10 cellular contexts compared by ENCODE assay signal in the genomic region with DNA sequence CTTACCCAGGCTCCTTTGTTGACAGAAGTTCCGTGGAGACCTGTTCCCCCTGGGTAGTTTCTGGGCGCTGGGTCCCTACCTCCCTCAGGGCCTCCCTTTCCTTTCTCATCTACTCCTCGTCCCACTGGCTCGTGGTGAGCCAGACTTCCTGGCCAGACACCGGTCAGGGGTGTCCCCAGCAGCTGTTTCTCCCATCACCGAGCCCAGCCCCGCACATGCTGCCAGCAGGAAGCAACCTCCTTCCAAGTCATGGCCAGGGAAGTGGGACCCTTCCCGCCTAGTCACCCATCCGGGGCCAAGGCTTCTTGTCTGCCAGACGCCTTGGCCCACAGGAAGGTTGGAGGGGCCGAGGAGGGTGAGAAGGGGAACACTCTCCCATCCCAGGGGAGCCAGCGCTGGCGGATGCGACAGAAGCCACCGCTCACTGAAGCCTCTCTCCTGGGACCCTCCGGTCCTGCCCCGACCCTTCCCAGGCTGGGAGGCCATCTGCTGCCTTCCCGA. TPM values are rescaled to one million over a fixed set of nuclear protein-coding genes. Genes with fewer than 3 reads are reported as not detected.
A peak's percentile ranks its signal among the peaks of the same experiment; 100 is the strongest.
DNase-seq lines count a peak whose midpoint lies in the region; ATAC-seq and TF ChIP-seq lines count a peak whose summit lies in the region.
"Had no signal": no experiment of that assay in that cellular context is flagged by ENCODE, and none has a peak within 500 bp of the region (broad histone marks: within the 10 kb centered on the region; RNA-seq: fewer than 3 reads in every experiment).

No MANE protein-coding gene starts in this region.

- no peak for TF ChIP-seq CTCF in LNCaP clone FGC (IDR thresholded peaks at IDR 0.05; ENCODE audit: control insufficient read depth, extremely low read depth, insufficient read depth)
- TF ChIP-seq CTCF in brain microvascular endothelial cell (IDR thresholded peaks at IDR 0.05; ENCODE audit: low read depth, low read length, missing control alignments), result no peak
- no peak for TF ChIP-seq CTCF in left lung (IDR thresholded peaks at IDR 0.05)
- no peak for TF ChIP-seq CTCF in suprapubic skin (IDR thresholded peaks at IDR 0.05)

- DNase-seq in LNCaP clone FGC (ENCODE audit: low read depth), result no peak
- DNase-seq in brain microvascular endothelial cell, result peak; percentile 22
- DNase-seq in left lung, result no peak
- DNase-seq in suprapubic skin (ENCODE audit: low spot score in 2 of 2), result no peak
- no peak for DNase-seq in NCI-H526 treated with DMSO at 0.1 percent for 48 hours (lab: John Stamatoyannopoulos, UW)
- DNase-seq in SHP77 treated with DMSO at 0.1 percent for 48 hours (lab: John Stamatoyannopoulos, UW), result no peak
- no peak for DNase-seq in stimulated activated CD4-positive, alpha-beta T cell treated with anti-CD3 and anti-CD28 coated beads, Interleukin-2, amount 100 ng/mL, for 48 hours
- DNase-seq in DMS53 treated with DMSO at 0.1 percent for 48 hours (lab: John Stamatoyannopoulos, UW; ENCODE audit: unreplicated experiment), result no peak
- DNase-seq: EL, NCI-H1417 treated with DMSO at 0.1 percent for 48 hours had no signal

- in situ Hi-C loops in brain microvascular endothelial cell (cut with HindIII; ENCODE audit: low pct_ligation_motif_present, low sequenced_read_pairs), result no loop called here

- no peak for TF ChIP-seq EP300 in suprapubic skin (IDR thresholded peaks at IDR 0.05)

- H3K9me3 ChIP-seq in left lung (no peaks in the 10 kb centered on the region), suprapubic skin (no peaks in the 10 kb centered on the region)

- 18% methylated on average over 5 of the region's 18 CpGs for WGBS in suprapubic skin

- no peak for TF ChIP-seq POLR2A in suprapubic skin (IDR thresholded peaks at IDR 0.05)

- H3K4me3 ChIP-seq in LNCaP clone FGC (ENCODE audit: low read depth, low read length) (peak overlapping the region; percentile 26; the same call in 1 of the 2 replicates), brain microvascular endothelial cell (ENCODE audit: low read depth, low read length) (no peak overlapping the region), left lung (no peak overlapping the region), suprapubic skin (no peak overlapping the region)

- H3K27me3 ChIP-seq in brain microvascular endothelial cell (replicated peaks) (no peaks in the 10 kb centered on the region), left lung (no peaks in the 10 kb centered on the region), suprapubic skin (no peaks in the 10 kb centered on the region)

- H3K27ac ChIP-seq in brain microvascular endothelial cell (no peak overlapping the region), left lung (peak overlapping the region; percentile 62 to 72), suprapubic skin (peak overlapping the region; percentile 63)

- intact Hi-C loops in left lung (cut with DNase I), result no loop called here

- H3K4me1 ChIP-seq in left lung, result peaks cover 27 to 86% of the 10 kb centered on the region in 2 donors
- H3K4me1 ChIP-seq in suprapubic skin, result peaks cover 84% of the 10 kb centered on the region

- H3K36me3 ChIP-seq in brain microvascular endothelial cell (replicated peaks), result no peaks in the 10 kb centered on the region
- no peaks in the 10 kb centered on the region for H3K36me3 ChIP-seq in left lung
- H3K36me3 ChIP-seq in suprapubic skin, result no peaks in the 10 kb centered on the region

- no peak for ATAC-seq in left lung

RNA-seq across cellular contexts. Expression of gene PAK4, which starts 5.7 kb away (rescaled TPM):
- 10 to 100 TPM; 43.9 to 46.0 TPM for total RNA-seq in left lung
- total RNA-seq in suprapubic skin, result 10 to 100 TPM; 20.7 to 25.3 (median 23.6) TPM

RNA-seq across cellular contexts. Expression of gene ACP7, which starts 47.1 kb away (rescaled TPM):
- total RNA-seq in left lung, result not detected
- 10 to 100 TPM; 15.0 to 24.1 (median 18.0) TPM for total RNA-seq in suprapubic skin

Comparison
In these comparisons a context has a peak if more than half of its experiments do, and no peak if none do; other contexts are left out.
1. RNA of gene ACP7, which starts 47.1 kb away (total RNA-seq): 15.0 to 24.1 TPM in suprapubic skin; not detected in left lung; every median in the first group is over 10 times any median in the second.